Comparison of ENCODE assay signal across 16 cellular contexts in the genomic region with DNA sequence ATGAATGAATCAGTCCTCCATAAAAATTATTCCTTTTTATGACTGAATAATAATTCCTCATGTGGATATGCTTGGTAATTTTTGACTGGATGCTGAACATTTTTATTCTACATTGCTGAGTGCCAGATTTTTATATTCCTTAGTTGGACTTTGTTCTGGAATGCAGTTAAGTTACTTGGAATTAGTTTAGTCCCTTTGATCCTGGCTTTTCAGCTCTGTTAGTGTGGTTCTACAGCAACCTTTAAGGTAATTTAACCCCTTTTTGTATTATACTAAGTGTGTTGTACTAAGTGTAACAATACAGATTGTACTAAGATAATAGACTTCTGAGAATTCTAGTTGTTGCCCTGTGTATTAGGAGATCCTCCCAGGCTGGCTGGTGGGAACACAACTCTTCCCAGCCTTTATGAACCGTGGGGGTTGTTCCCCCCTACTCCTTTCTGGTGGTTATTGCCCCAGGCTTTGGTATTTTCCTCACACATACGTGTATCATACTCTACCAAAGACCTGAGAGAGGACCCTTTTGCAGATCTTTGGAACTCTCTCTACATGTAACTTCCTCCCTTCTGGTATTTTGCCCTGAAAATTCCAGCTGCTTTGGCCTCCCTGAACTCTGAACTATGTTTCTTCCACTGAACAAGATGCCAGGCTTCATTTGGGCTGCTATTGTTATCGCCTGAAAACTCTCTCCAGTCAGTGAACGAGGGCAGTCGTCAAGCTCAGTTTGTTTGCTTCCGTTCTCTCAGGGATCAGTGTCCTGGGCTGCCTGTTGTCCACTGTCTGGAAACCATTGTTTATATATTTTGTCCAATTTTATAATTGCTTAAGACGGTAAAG. TPM values are rescaled to one million over a fixed set of nuclear protein-coding genes. Genes with fewer than 3 reads are reported as not detected.
DNase-seq lines count a peak whose midpoint lies in the region; ATAC-seq and TF ChIP-seq lines count a peak whose summit lies in the region.
"Had no signal": no experiment of that assay in that cellular context is flagged by ENCODE, and none has a peak within 500 bp of the region (broad histone marks: within the 10 kb centered on the region; RNA-seq: fewer than 3 reads in every experiment).

No MANE protein-coding gene starts in this region.

- no peak for ATAC-seq in Panc1
- ATAC-seq in mucosa of descending colon = peak; percentile 97
- no peak for ATAC-seq in GM21526 (IDR thresholded peaks at IDR 0.05; ENCODE audit: low FRiP score, unreplicated experiment)
- no peak for ATAC-seq in HG03175 (IDR thresholded peaks at IDR 0.05; ENCODE audit: unreplicated experiment)
- ATAC-seq in HG02610 (IDR thresholded peaks at IDR 0.05; ENCODE audit: unreplicated experiment) = no peak

- no peaks in the 10 kb centered on the region for H3K9me3 Mint-ChIP-seq in endodermal cell
- H3K9me3 Mint-ChIP-seq: HFFc6 had no signal

- no peak overlapping the region for H3K4me3 Mint-ChIP-seq in endodermal cell
- H3K4me3 Mint-ChIP-seq: HFFc6 had no signal

- 79 to 92% methylated on average over 6 to 7 of the region's 7 CpGs for WGBS in endodermal cell (ENCODE audit: insufficient coverage in 1 of 2, insufficient read length in 1 of 2), 2 experiments
- WGBS in transverse colon (ENCODE audit: low coverage in 1 of 2), 2 donors = 52 to 62% methylated on average over 5 to 7 of the region's 7 CpGs

- H3K27ac ChIP-seq in Panc1 (ENCODE audit: low read length) (no peak overlapping the region), endodermal cell (ENCODE audit: low read depth, low read length) (peak overlapping the region; percentile 13), transverse colon (peak overlapping the region; percentile 47 to 61 (median 50))
- H3K27ac ChIP-seq: C4-2B, SJCRH30 had no signal

- H3K27me3 Mint-ChIP-seq in endodermal cell (ENCODE audit: insufficient read depth) = no peaks in the 10 kb centered on the region

- intact Hi-C loops in Panc1 (cut with micrococcal nuclease; ENCODE audit: unreplicated experiment) = no loop called here
- intact Hi-C loops in mucosa of descending colon (cut with DNase I, micrococcal nuclease) = no loop called here
- intact Hi-C loops in transverse colon (cut with DNase I; ENCODE audit: low total_unique reads) = no loop called here

- H3K27ac Mint-ChIP-seq in endodermal cell = no peak overlapping the region
- H3K27ac Mint-ChIP-seq: HFFc6 had no signal

- H3K9ac ChIP-seq in endodermal cell (ENCODE audit: extremely low read depth, low read length, poor library complexity, severe bottlenecking) = no peak overlapping the region

- no peak for TF ChIP-seq EP300 in transverse colon (IDR thresholded peaks at IDR 0.05; ENCODE audit: low read depth)

- peaks cover 13% of the 10 kb centered on the region for H3K4me1 Mint-ChIP-seq in endodermal cell

- no peak for DNase-seq in Panc1 (ENCODE audit: low read depth, low spot score)
- no peak for DNase-seq in endodermal cell
- DNase-seq in mucosa of descending colon = no peak
- DNase-seq in transverse colon = no peak
- DNase-seq: GF-D8, HFFc6, MV-4-11, NCI-H1417 treated with DMSO at 0.1 percent for 48 hours, NCI-H1930, NCI-H446, NCI-H748 treated with DMSO at 0.1 percent for 48 hours, SJCRH30 had no signal

- in situ Hi-C loops in Panc1 (cut with HindIII; ENCODE audit: low pct_unique_long_range_greater_than_20kb, low sequenced_read_pairs) = no loop called here
- in situ Hi-C loops in transverse colon (cut with MboI; ENCODE audit: low pct_ligation_motif_present in 1 of 4, low pct_unique_long_range_greater_than_20kb in 1 of 4, low sequenced_read_pairs in 3 of 4) = loop anchor here in 1 of 4 donors (25.0 kb wide), 1 partner anchor 388 kb away; no protein-coding TSS in a partner anchor

- TF ChIP-seq POLR2A in transverse colon (IDR thresholded peaks at IDR 0.05) = no peak

- no peaks in the 10 kb centered on the region for H3K36me3 ChIP-seq in Panc1 (ENCODE audit: control insufficient read depth, insufficient read depth, low read length)
- H3K36me3 ChIP-seq in endodermal cell (ENCODE audit: control insufficient read depth, insufficient read depth, low read length) = peaks cover 18% of the 10 kb centered on the region
- no peaks in the 10 kb centered on the region for H3K36me3 ChIP-seq in mucosa of descending colon (ENCODE audit: low read depth)
- peaks cover 0 to 7% (median 2%) of the 10 kb centered on the region in 4 donors for H3K36me3 ChIP-seq in transverse colon
- H3K36me3 ChIP-seq: SJCRH30 had no signal

- POLR2A ChIA-PET in Panc1 (lab: Charles Lee) = no interaction called here

- TSS peak; percentile 63 for BruUV-seq in Panc1 (replicated peaks; lab: Mats Ljungman, UMichigan)

- H3K4me1 ChIP-seq in Panc1 (ENCODE audit: control insufficient read depth, insufficient read depth, low read length) (no peaks in the 10 kb centered on the region), endodermal cell (ENCODE audit: control insufficient read depth, insufficient read depth, low read length) (peaks cover 4% of the 10 kb centered on the region), mucosa of descending colon (ENCODE audit: low read depth) (peaks cover 8% of the 10 kb centered on the region), transverse colon (peaks cover 0 to 11% (median 8%) of the 10 kb centered on the region in 4 donors)
- H3K4me1 ChIP-seq: SJCRH30 had no signal

- H3K27me3 ChIP-seq in Panc1 (ENCODE audit: control insufficient read depth, insufficient read depth, low read length) (no peaks in the 10 kb centered on the region), endodermal cell (ENCODE audit: control insufficient read depth, insufficient read depth, low read length, poor library complexity, severe bottlenecking) (no peaks in the 10 kb centered on the region), transverse colon (no peaks in the 10 kb centered on the region)
- H3K27me3 ChIP-seq: SJCRH30 had no signal

- no peak for TF ChIP-seq CTCF in Panc1 (IDR thresholded peaks at IDR 0.05)
- TF ChIP-seq CTCF in endodermal cell (conservative IDR thresholded peaks at IDR 0.05) = no peak
- no peak for TF ChIP-seq CTCF in mucosa of descending colon (IDR thresholded peaks at IDR 0.05)
- TF ChIP-seq CTCF in transverse colon (IDR thresholded peaks at IDR 0.05) = no peak

- H3K9me3 ChIP-seq in Panc1 (ENCODE audit: control insufficient read depth, insufficient read depth, low read depth, low read length) = no peaks in the 10 kb centered on the region
- H3K9me3 ChIP-seq in endodermal cell (ENCODE audit: control insufficient read depth, low read length) = no peaks in the 10 kb centered on the region
- no peaks in the 10 kb centered on the region for H3K9me3 ChIP-seq in mucosa of descending colon
- no peaks in the 10 kb centered on the region for H3K9me3 ChIP-seq in transverse colon
- H3K9me3 ChIP-seq: SJCRH30 had no signal

- H3K4me3 ChIP-seq in Panc1 (ENCODE audit: low read depth in 2 of 2, low read length in 2 of 2) = no peak overlapping the region
- H3K4me3 ChIP-seq in endodermal cell (ENCODE audit: low read length) = no peak overlapping the region
- H3K4me3 ChIP-seq in mucosa of descending colon = no peak overlapping the region
- no peak overlapping the region for H3K4me3 ChIP-seq in transverse colon
- H3K4me3 ChIP-seq: SJCRH30 had no signal

- H3K36me3 Mint-ChIP-seq in endodermal cell (ENCODE audit: low read depth) = peaks cover 31% of the 10 kb centered on the region

- CTCF ChIA-PET in Panc1 (lab: Charles Lee) = no interaction called here

RNA-seq across cellular contexts. Expression of gene TANGO6, which starts 30.5 kb away (rescaled TPM):
- total RNA-seq in Panc1 (2021; ENCODE audit: unreplicated experiment) = 11.0 TPM
- polyA plus RNA-seq in Panc1 (2012; ENCODE audit: insufficient read length) = 5.7 TPM
- total RNA-seq in endodermal cell = 10 to 100 TPM in 1 of 2 donors, 1 to 10 TPM in 1; 9.6 to 15.3 TPM
- polyA plus RNA-seq in endodermal cell (2013, experiment 1 of 2) = 6.4 TPM
- 6.0 TPM for polyA plus RNA-seq in endodermal cell (2013, experiment 2 of 2)
- total RNA-seq in mucosa of descending colon = 10 to 100 TPM in 1 of 3 donors, 1 to 10 TPM in 2; 7.4 to 19.7 (median 8.2) TPM
- 10 to 100 TPM; 10.6 to 55.4 (median 22.8) TPM for total RNA-seq in transverse colon
